20 cellular contexts compared by ENCODE assay signal in genomic region chr15:73518180-73518862, GRCh38.
DNase-seq lines count a peak whose midpoint lies in the region; ATAC-seq and TF ChIP-seq lines count a peak whose summit lies in the region.
"Had no signal": no experiment of that assay in that cellular context is flagged by ENCODE, and none has a peak within 500 bp of the region (broad histone marks: within the 10 kb centered on the region; RNA-seq: fewer than 3 reads in every experiment).

No MANE protein-coding gene starts in this region.

- ATAC-seq in left ventricle myocardium superior = peak; percentile 67
- ATAC-seq: esophagus mucosa; stimulated activated memory B cell treated with anti-CD40 and anti-IgM and Interleukin-4, amounts not matched to agents 10 μg/mL and 1 μg/mL and 100 μg/mL, for 72 hours had no signal

- H2AFZ ChIP-seq in osteoblast (ENCODE audit: low read length) = no peak overlapping the region

- no peaks in the 10 kb centered on the region for H3K79me2 ChIP-seq in osteoblast (ENCODE audit: insufficient read depth, low read length)

- peaks cover 4% of the 10 kb centered on the region for H3K27me3 ChIP-seq in osteoblast (ENCODE audit: insufficient read depth, low read length)
- H3K27me3 ChIP-seq: adrenal gland, Peyer's patch, tibial artery had no signal

- H4K20me1 ChIP-seq in osteoblast (ENCODE audit: insufficient read depth, low read length) = no peaks in the 10 kb centered on the region

- H3K9me3 ChIP-seq in osteoblast (ENCODE audit: low read depth, low read length) = no peaks in the 10 kb centered on the region
- H3K9me3 ChIP-seq: adrenal gland, Peyer's patch, tibial artery had no signal

- no peak for TF ChIP-seq CTCF in osteoblast (IDR thresholded peaks at IDR 0.05; ENCODE audit: extremely low read depth, low read depth, low read length)

- DNase-seq in NCI-H2227 (lab: John Stamatoyannopoulos, UW; ENCODE audit: unreplicated experiment) (peak; percentile 3), NCI-H2227 treated with DMSO at 0.1 percent for 48 hours (lab: John Stamatoyannopoulos, UW) (no peak), NCI-H69 (lab: John Stamatoyannopoulos, UW) (peak; percentile 43), left ventricle myocardium superior (peak; percentile 47), osteoblast (ENCODE audit: insufficient read length, low spot score, missing footprints) (peak; percentile 13), UCSD-AML1 (lab: John Stamatoyannopoulos, UW; ENCODE audit: unreplicated experiment) (no peak), SHP77 treated with DMSO at 0.1 percent for 48 hours (lab: John Stamatoyannopoulos, UW) (no peak), HCEC 1CT (no peak)
- DNase-seq: activated CD4-positive, alpha-beta T cell treated with anti-CD3 and anti-CD28 coated beads for 48 hours; activated effector memory CD4-positive, alpha-beta T cell treated with anti-CD3 and anti-CD28 coated beads, Interleukin-2, amount 50 U/mL, for 16 hours; adrenal gland; caudate nucleus; DMS53; islet precursor cell; NCI-H1694 treated with DMSO at 0.1 percent for 48 hours; Peyer's patch; tibial artery had no signal

- intact Hi-C loops in left ventricle myocardium superior (cut with micrococcal nuclease) = no loop called here

- H3K27ac ChIP-seq in osteoblast (ENCODE audit: low read depth, low read length) = no peak overlapping the region
- H3K27ac ChIP-seq: adrenal gland, C4-2B, Peyer's patch, tibial artery had no signal

- H3K36me3 ChIP-seq in osteoblast (ENCODE audit: insufficient read depth, low read length) = no peaks in the 10 kb centered on the region
- H3K36me3 ChIP-seq: adrenal gland, Peyer's patch, tibial artery had no signal

- H3K4me3 ChIP-seq in osteoblast (ENCODE audit: insufficient read depth, low read length) = no peak overlapping the region
- H3K4me3 ChIP-seq: adrenal gland, Peyer's patch, tibial artery had no signal

- H3K4me2 ChIP-seq in osteoblast (ENCODE audit: insufficient read depth, low read length) = no peak overlapping the region

- no peaks in the 10 kb centered on the region for H3K4me1 ChIP-seq in osteoblast (ENCODE audit: insufficient read depth, low read length)
- H3K4me1 ChIP-seq: adrenal gland, Peyer's patch, tibial artery had no signal

Comparison
In these comparisons a context has a peak if more than half of its experiments do, and no peak if none do; other contexts are left out.
1. DNase-seq: peak in NCI-H2227 (single experiment), NCI-H69 (single experiment), left ventricle myocardium superior (single experiment) and osteoblast (single experiment); none in NCI-H2227 treated with DMSO at 0.1 percent for 48 hours (single experiment), UCSD-AML1 (single experiment), SHP77 treated with DMSO at 0.1 percent for 48 hours (single experiment) and HCEC 1CT (single experiment).